In genomic region chr2:74703373-74703772, GRCh38 we compare ENCODE assay signal across 29 cellular contexts. TPM values are rescaled to one million over a fixed set of nuclear protein-coding genes. Genes with fewer than 3 reads are reported as not detected.
DNase-seq lines count a peak whose midpoint lies in the region; ATAC-seq, FAIRE-seq and TF ChIP-seq lines count a peak whose summit lies in the region.
"Had no signal": no experiment of that assay in that cellular context is flagged by ENCODE, and none has a peak within 500 bp of the region (broad histone marks: within the 10 kb centered on the region; RNA-seq: fewer than 3 reads in every experiment).

No MANE protein-coding gene starts in this region.

- H3K14ac ChIP-seq in mesenchymal stem cell (ENCODE audit: low read length in 2 of 2): no peak overlapping the region

- no peak overlapping the region for H2BK15ac ChIP-seq in mesenchymal stem cell (ENCODE audit: low read depth, poor library complexity, severe bottlenecking)

- H3K23ac ChIP-seq in mesenchymal stem cell (ENCODE audit: low read length in 2 of 2): no peak overlapping the region

- no peak overlapping the region for H2BK120ac ChIP-seq in mesenchymal stem cell (ENCODE audit: low read depth, low read length)

- H3K36me3 ChIP-seq in left ventricle myocardium inferior (no peaks in the 10 kb centered on the region), mesenchymal stem cell (ENCODE audit: control insufficient read depth in 1 of 2, insufficient read depth in 2 of 2, low read depth in 1 of 2, low read length in 2 of 2) (no peaks in the 10 kb centered on the region)
- H3K36me3 ChIP-seq: esophagus squamous epithelium, tibial artery had no signal

- H3K27ac ChIP-seq in left ventricle myocardium inferior (replicated peaks) (no peak overlapping the region), mesenchymal stem cell (ENCODE audit: low read length, poor library complexity, severe bottlenecking) (no peak overlapping the region), caudate nucleus (ENCODE audit: low read depth, low read length) (no peak overlapping the region)
- H3K27ac ChIP-seq: esophagus squamous epithelium, skin epidermis, tibial artery had no signal

- peak overlapping the region; percentile 60 for H3K9ac ChIP-seq in mesenchymal stem cell (ENCODE audit: low read length)

- no peak for TF ChIP-seq CTCF in left ventricle myocardium inferior (IDR thresholded peaks at IDR 0.05; ENCODE audit: borderline replicate concordance)

- H3K18ac ChIP-seq in mesenchymal stem cell (ENCODE audit: low read depth in 1 of 2, low read length in 2 of 2): no peak overlapping the region

- H2AFZ ChIP-seq in mesenchymal stem cell (ENCODE audit: low read depth, low read length): no peak overlapping the region

- H4K8ac ChIP-seq in mesenchymal stem cell (ENCODE audit: low read length): no peak overlapping the region

- H3K4me1 ChIP-seq in left ventricle myocardium inferior: peaks cover 7% of the 10 kb centered on the region
- peaks cover 5% of the 10 kb centered on the region for H3K4me1 ChIP-seq in mesenchymal stem cell (ENCODE audit: control insufficient read depth, insufficient read depth, low read depth, low read length)
- H3K4me1 ChIP-seq: tibial artery had no signal

- peak; percentile 47 for DNase-seq in Right ventricle myocardium superior
- no peak for DNase-seq in left ventricle myocardium inferior
- peak; percentile 69 for DNase-seq in foreskin melanocyte
- peak; percentile 11 for DNase-seq in mesenchymal stem cell
- no peak for DNase-seq in GM12891 (ENCODE audit: insufficient read length, low spot score)
- DNase-seq in caudate nucleus (lab: John Stamatoyannopoulos, UW): no peak
- DNase-seq in NCI-H2227 treated with DMSO at 0.1 percent for 48 hours (lab: John Stamatoyannopoulos, UW): no peak
- DNase-seq: activated CD4-positive, alpha-beta T cell treated with anti-CD3 and anti-CD28 coated beads, Interleukin-2, amount 50 U/mL, for 48 hours; activated CD4-positive, CD25-positive, alpha-beta regulatory T cell; activated CD8-positive, alpha-beta memory T cell treated with anti-CD3 and anti-CD28 coated beads, Interleukin-2, amount 50 U/mL, for 4 hours; activated naive CD4-positive, alpha-beta T cell treated with anti-CD3 and anti-CD28 coated beads for 36 hours; CD4-positive, alpha-beta memory T cell; esophagus squamous epithelium; H7; IMR-90; NCI-H1092; NCI-H1694 treated with DMSO at 0.1 percent for 48 hours; NCI-H2171 treated with DMSO at 0.1 percent for 48 hours; NCI-H524 treated with DMSO at 0.1 percent for 48 hours; stimulated activated naive CD8-positive, alpha-beta T cell treated with anti-CD3 and anti-CD28 coated beads, Interleukin-15, amount 100 ng/mL, for 72 hours; SW 1271; T1000 had no signal

- no peaks in the 10 kb centered on the region for H3K27me3 ChIP-seq in left ventricle myocardium inferior (ENCODE audit: low read depth)
- H3K27me3 ChIP-seq in mesenchymal stem cell (ENCODE audit: control insufficient read depth in 1 of 2, insufficient read depth in 1 of 2, low read length in 2 of 2): peaks cover 3 to 45% of the 10 kb centered on the region in 2 experiments
- H3K27me3 ChIP-seq: esophagus squamous epithelium, tibial artery had no signal

- WGBS in mesenchymal stem cell: 75% methylated on average over 6 of the region's 6 CpGs

- H4K91ac ChIP-seq in mesenchymal stem cell (ENCODE audit: low read length): no peak overlapping the region

- intact Hi-C loops in Right ventricle myocardium superior (cut with DNase I) (no loop called here), left ventricle myocardium inferior (cut with micrococcal nuclease) (no loop called here)

- H2BK12ac ChIP-seq in mesenchymal stem cell (ENCODE audit: low read length in 2 of 2): no peak overlapping the region

- no peaks in the 10 kb centered on the region for H3K79me1 ChIP-seq in mesenchymal stem cell (replicated peaks; ENCODE audit: low read length, poor library complexity, severe bottlenecking)

- no peaks in the 10 kb centered on the region for H3K9me3 ChIP-seq in left ventricle myocardium inferior (replicated peaks)
- H3K9me3 ChIP-seq in mesenchymal stem cell (ENCODE audit: control insufficient read depth, low read length): no peaks in the 10 kb centered on the region
- H3K9me3 ChIP-seq: esophagus squamous epithelium, tibial artery had no signal

- no peak overlapping the region for H2BK5ac ChIP-seq in mesenchymal stem cell (ENCODE audit: low read depth, low read length, poor library complexity, severe bottlenecking)

- ATAC-seq in Right ventricle myocardium superior (ENCODE audit: poor library complexity) (peak; percentile 74), GM19397 (IDR thresholded peaks at IDR 0.05; ENCODE audit: unreplicated experiment) (no peak)
- ATAC-seq: Panc1; stimulated activated naive CD8-positive, alpha-beta T cell treated with anti-CD3 and anti-CD28 coated beads, Interleukin-15, amount 100 ng/mL, for 72 hours had no signal

- H3K4ac ChIP-seq in mesenchymal stem cell (ENCODE audit: low read depth in 1 of 2, low read length in 2 of 2): no peak overlapping the region

- FAIRE-seq in GM12891 (lab: Jason Lieb, UNC): no peak
- FAIRE-seq: bronchial epithelial cell had no signal

- H3K4me3 ChIP-seq in left ventricle myocardium inferior (no peak overlapping the region), mesenchymal stem cell (ENCODE audit: insufficient read depth in 1 of 2, low read depth in 1 of 2, low read length in 2 of 2) (no peak overlapping the region)
- H3K4me3 ChIP-seq: esophagus squamous epithelium, skin epidermis, tibial artery had no signal

- H2AK5ac ChIP-seq in mesenchymal stem cell (ENCODE audit: low read length, severe bottlenecking): no peak overlapping the region

- no peak for TF ChIP-seq POLR2A in GM12891 (IDR thresholded peaks at IDR 0.05; ENCODE audit: low read depth, low read length)

- H3K4me2 ChIP-seq in mesenchymal stem cell (ENCODE audit: low read length, poor library complexity, severe bottlenecking): no peak overlapping the region

TF ChIP-seq in GM12891, 5 proteins besides CTCF, POLR2A, EP300 and RAD21:
- TF ChIP-seq TAF1 (IDR thresholded peaks at IDR 0.05; ENCODE audit: low read depth, low read length) (no peak), POLR2AphosphoS5 (IDR thresholded peaks at IDR 0.05; ENCODE audit: low read depth, low read length) (no peak), PAX5 (IDR thresholded peaks at IDR 0.05; ENCODE audit: insufficient read depth, low read length, severe bottlenecking) (no peak), SPI1 (IDR thresholded peaks at IDR 0.05; ENCODE audit: low read depth, low read length) (no peak), POU2F2 (IDR thresholded peaks at IDR 0.05; ENCODE audit: low read depth, low read length) (no peak)

RNA-seq across cellular contexts. Expression of gene SEMA4F, which starts 49.3 kb away (rescaled TPM):
- total RNA-seq in Right ventricle myocardium superior (3.5 TPM), left ventricle myocardium inferior (2.9 TPM)
- 5.5 TPM for polyA plus RNA-seq in mesenchymal stem cell (2013, experiment 1 of 2)
- polyA plus RNA-seq in mesenchymal stem cell (2013, experiment 2 of 2): 5.0 TPM
- polyA plus RNA-seq in GM12891 (2012; ENCODE audit: low read depth, missing spikeins): 1.2 TPM

RNA-seq across cellular contexts. Expression of gene M1AP, which starts 55.2 kb away (rescaled TPM):
- total RNA-seq in Right ventricle myocardium superior (not detected), left ventricle myocardium inferior (not detected)
- 0.04 TPM for polyA plus RNA-seq in mesenchymal stem cell (2013, experiment 1 of 2)
- polyA plus RNA-seq in mesenchymal stem cell (2013, experiment 2 of 2): 0.03 TPM
- 0.24 TPM for polyA plus RNA-seq in GM12891 (2012; ENCODE audit: low read depth, missing spikeins)
- total RNA-seq: A172; CD4-positive, alpha-beta memory T cell; IMR-90; myocyte had no signal

Comparison
In these comparisons a context has a peak if more than half of its experiments do, and no peak if none do; other contexts are left out.
1. DNase-seq: peak in Right ventricle myocardium superior (single experiment), foreskin melanocyte (single experiment) and mesenchymal stem cell (single experiment); none in left ventricle myocardium inferior (single experiment), GM12891 (single experiment), caudate nucleus (0 of 61) and NCI-H2227 treated with DMSO at 0.1 percent for 48 hours (single experiment).